In genomic region chr9:114370985-114371335, GRCh38 we compare ENCODE assay signal across 1 cellular context.
TF ChIP-seq lines count a peak whose summit lies in the region.

No MANE protein-coding gene starts in this region.

TF ChIP-seq in H1, 55 proteins besides CTCF, POLR2A, EP300 and RAD21:
- TF ChIP-seq PHF8 (conservative IDR thresholded peaks at IDR 0.05; ENCODE audit: low read depth, low read length) = no peak
- TF ChIP-seq E2F6 (IDR thresholded peaks at IDR 0.05) = no peak
- TF ChIP-seq HDAC2 (IDR thresholded peaks at IDR 0.05; ENCODE audit: borderline replicate concordance in 1 of 2, low read depth in 2 of 2, low read length in 2 of 2) = 0 out of 4 replicates have a peak, but pooled peaks of 1 of the 2 experiments have one; percentile 5
- no peak for TF ChIP-seq KDM5A (IDR thresholded peaks at IDR 0.05; ENCODE audit: low read length)
- no peak for TF ChIP-seq EGR1 (IDR thresholded peaks at IDR 0.05; ENCODE audit: borderline replicate concordance, low read depth, low read length)
